8 cellular contexts compared by ENCODE assay signal in the genomic region with DNA sequence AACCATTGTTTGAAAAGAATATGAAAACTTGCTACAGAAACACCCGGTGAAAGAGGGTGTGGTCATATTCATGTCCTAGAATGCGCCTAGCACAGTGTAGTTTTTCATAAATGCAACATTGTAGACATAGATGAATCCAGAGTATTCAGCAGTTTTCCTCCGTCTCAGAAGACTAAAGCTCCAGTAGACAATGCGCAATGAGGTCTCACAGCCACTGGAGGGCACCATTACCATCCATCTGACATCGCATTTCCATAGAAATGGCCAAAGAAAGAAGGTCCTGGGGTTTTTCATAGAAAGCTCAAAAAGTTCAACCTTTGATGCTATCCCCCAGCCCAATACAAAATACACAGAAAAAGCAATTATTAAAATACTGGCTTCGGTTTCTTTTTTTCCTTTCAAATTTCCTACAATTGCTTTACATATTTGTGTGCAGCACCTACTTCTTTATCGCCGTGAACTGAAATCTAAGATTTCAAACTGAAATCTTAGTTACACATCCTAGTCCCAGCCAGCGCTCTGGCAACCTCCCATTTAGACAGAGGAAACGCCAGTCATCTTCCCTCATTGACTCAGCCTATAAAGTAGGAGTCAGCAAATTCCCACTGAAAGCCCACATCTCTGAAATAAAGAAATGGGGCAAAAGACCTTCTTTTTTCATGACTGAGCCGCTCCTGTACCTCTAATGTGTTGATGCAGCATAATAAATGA. TPM values are rescaled to one million over a fixed set of nuclear protein-coding genes. Genes with fewer than 3 reads are reported as not detected.
DNase-seq lines count a peak whose midpoint lies in the region; ATAC-seq lines count a peak whose summit lies in the region.

No MANE protein-coding gene starts in this region.

- no peak for ATAC-seq in Right ventricle myocardium superior (ENCODE audit: poor library complexity)
- ATAC-seq in GM21381 (IDR thresholded peaks at IDR 0.05; ENCODE audit: unreplicated experiment): no peak

- DNase-seq in EL: peak; percentile 67
- peak; percentile 37 for DNase-seq in KG1 (lab: John Stamatoyannopoulos, UW)
- DNase-seq in RPMI8226: peak; percentile 68
- peak; percentile 18 for DNase-seq in activated naive CD8-positive, alpha-beta T cell treated with anti-CD3 and anti-CD28 coated beads, Interleukin-2, amount 50 U/mL, for 16 hours (ENCODE audit: low read depth, low spot score)
- peak; percentile 67 for DNase-seq in Right ventricle myocardium superior
- peak; percentile 56 for DNase-seq in renal cortical epithelial cell (ENCODE audit: low read depth)
- DNase-seq in NCI-H524 treated with DMSO at 0.1 percent for 48 hours (lab: John Stamatoyannopoulos, UW): no peak

- intact Hi-C loops in Right ventricle myocardium superior (cut with DNase I): loop anchor here (5.0 kb wide), 1 partner anchor 98 kb away; no protein-coding TSS in a partner anchor

RNA-seq across cellular contexts. Expression of a gene that starts 3.9 kb away (rescaled TPM):
- 31.3 TPM for total RNA-seq in Right ventricle myocardium superior
- total RNA-seq in renal cortical epithelial cell: 45.4 and 62.3 TPM in 2 replicates
